26 cellular contexts compared by ENCODE assay signal in the genomic region with DNA sequence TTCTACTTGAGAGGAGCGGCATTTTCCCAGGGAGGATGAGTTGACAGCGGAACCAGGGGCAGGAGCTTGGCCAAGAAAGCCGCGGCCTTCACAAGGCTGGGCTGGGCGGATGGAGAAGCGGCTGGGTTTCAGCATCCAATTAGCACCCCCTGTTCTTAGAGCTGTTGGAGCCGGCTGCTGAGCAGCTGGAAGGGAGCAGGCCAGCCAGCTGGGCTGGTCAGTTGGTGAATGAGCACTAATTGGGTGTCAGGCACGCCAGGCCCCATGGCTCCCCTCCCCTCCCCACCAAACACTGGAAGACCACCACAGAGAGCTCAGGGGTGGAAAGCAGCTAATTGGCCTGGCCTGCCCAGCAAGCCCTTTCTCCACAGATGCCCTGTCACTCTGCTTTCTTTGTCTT.
DNase-seq lines count a peak whose midpoint lies in the region; ATAC-seq and TF ChIP-seq lines count a peak whose summit lies in the region.
"Had no signal": no experiment of that assay in that cellular context is flagged by ENCODE, and none has a peak within 500 bp of the region (broad histone marks: within the 10 kb centered on the region; RNA-seq: fewer than 3 reads in every experiment).

No MANE protein-coding gene starts in this region.

- H4K91ac ChIP-seq in mesenchymal stem cell (ENCODE audit: low read length) = no peak overlapping the region

- H3K4me1 ChIP-seq in GM23338 (ENCODE audit: insufficient read depth) (no peaks in the 10 kb centered on the region), neural progenitor cell (peaks cover 35% of the 10 kb centered on the region), mesenchymal stem cell (ENCODE audit: control insufficient read depth, insufficient read depth, low read depth, low read length) (no peaks in the 10 kb centered on the region)
- H3K4me1 ChIP-seq: gastroesophageal sphincter, HAP-1, upper lobe of right lung had no signal

- H2AK5ac ChIP-seq in mesenchymal stem cell (ENCODE audit: low read length, severe bottlenecking) = no peak overlapping the region

- peak; percentile 33; the same call in 2 of the 3 replicates for ATAC-seq in GM23338
- peak; percentile 23 to 45 for ATAC-seq in left cardiac atrium
- ATAC-seq in HG03432 (IDR thresholded peaks at IDR 0.05; ENCODE audit: unreplicated experiment) = no peak
- ATAC-seq in HG02973 (IDR thresholded peaks at IDR 0.05; ENCODE audit: unreplicated experiment) = no peak
- ATAC-seq: activated CD8-positive, alpha-beta memory T cell treated with anti-CD3 and anti-CD28 coated beads, Interleukin-2, amount 10 ng/mL, durations not matched to agents 7 days and 5 days; activated T-cell treated with anti-CD3 and anti-CD28 coated beads, Interleukin-2, amount 50 U/mL, for 4 hours; gastroesophageal sphincter; naive thymus-derived CD4-positive, alpha-beta T cell; upper lobe of right lung had no signal

- H3K36me3 ChIP-seq in GM23338 (ENCODE audit: insufficient read depth) (no peaks in the 10 kb centered on the region), neural progenitor cell (no peaks in the 10 kb centered on the region), mesenchymal stem cell (ENCODE audit: control insufficient read depth in 1 of 2, insufficient read depth in 2 of 2, low read depth in 1 of 2, low read length in 2 of 2) (no peaks in the 10 kb centered on the region)
- H3K36me3 ChIP-seq: gastroesophageal sphincter, HAP-1, upper lobe of right lung had no signal

- H3K27me3 Mint-ChIP-seq in GM23338 (ENCODE audit: insufficient read depth, low read depth, poor library complexity) (peaks cover 8% of the 10 kb centered on the region), neural progenitor cell (ENCODE audit: insufficient read depth, low read depth) (peaks cover 16% of the 10 kb centered on the region)

- H3K27me3 ChIP-seq in GM23338 (ENCODE audit: insufficient read depth) (peaks cover 5% of the 10 kb centered on the region; the same call in 1 of the 2 replicates), neural progenitor cell (no peaks in the 10 kb centered on the region), mesenchymal stem cell (ENCODE audit: control insufficient read depth in 1 of 2, insufficient read depth in 1 of 2, low read length in 2 of 2) (peaks cover 0 to 25% of the 10 kb centered on the region in 2 experiments)

- H3K9me3 Mint-ChIP-seq in GM23338 (peaks cover 10% of the 10 kb centered on the region; the same call in 2 of the 3 replicates), neural progenitor cell (peaks cover 3% of the 10 kb centered on the region)

- H2BK120ac ChIP-seq in mesenchymal stem cell (ENCODE audit: low read depth, low read length) = no peak overlapping the region

- H3K9me3 ChIP-seq in neural progenitor cell (ENCODE audit: low read depth) (no peaks in the 10 kb centered on the region), mesenchymal stem cell (ENCODE audit: control insufficient read depth, low read length) (no peaks in the 10 kb centered on the region)
- H3K9me3 ChIP-seq: gastroesophageal sphincter, HAP-1, upper lobe of right lung had no signal

- no peaks in the 10 kb centered on the region for H3K79me1 ChIP-seq in mesenchymal stem cell (replicated peaks; ENCODE audit: low read length, poor library complexity, severe bottlenecking)

- no peak overlapping the region for H2BK15ac ChIP-seq in mesenchymal stem cell (ENCODE audit: low read depth, poor library complexity, severe bottlenecking)

- no peak overlapping the region for H2BK5ac ChIP-seq in mesenchymal stem cell (ENCODE audit: low read depth, low read length, poor library complexity, severe bottlenecking)

- no peak for DNase-seq in GM23338 (ENCODE audit: low spot score)
- peak in 36 of 56 donors; percentile 5 to 74 (median 27) for DNase-seq in amygdala (lab: John Stamatoyannopoulos, UW)
- DNase-seq in left cardiac atrium = no peak
- DNase-seq in neural progenitor cell (ENCODE audit: low spot score) = peak; percentile 83
- no peak for DNase-seq in foreskin fibroblast
- DNase-seq in mesenchymal stem cell = no peak
- DNase-seq: activated B cell treated with CpG ODN at 0.5 μM for 24 hours; activated CD4-positive, alpha-beta T cell treated with anti-CD3 and anti-CD28 coated beads, Interleukin-2, amount 50 U/mL, for 1 hour; activated CD8-positive, alpha-beta memory T cell treated with anti-CD3 and anti-CD28 coated beads, Interleukin-2, amount 10 ng/mL, durations not matched to agents 7 days and 5 days; activated T-cell treated with anti-CD3 and anti-CD28 coated beads, Interleukin-2, amount 50 U/mL, for 4 hours; C1 segment of cervical spinal cord; COR-L47; Kasumi-1; naive thymus-derived CD4-positive, alpha-beta T cell; NCI-H146; NCI-H748 treated with DMSO at 0.1 percent for 48 hours; stimulated activated naive CD4-positive, alpha-beta T cell; T-helper 1 cell; upper lobe of right lung had no signal

- H3K4me2 ChIP-seq in GM23338 (no peak overlapping the region), neural progenitor cell (peak overlapping the region; percentile 59), mesenchymal stem cell (ENCODE audit: low read length, poor library complexity, severe bottlenecking) (no peak overlapping the region)
- H3K4me2 ChIP-seq: smooth muscle cell had no signal

- no peak for TF ChIP-seq CTCF in GM23338 (conservative IDR thresholded peaks at IDR 0.05; ENCODE audit: low read depth in 2 of 2)
- no peak for TF ChIP-seq CTCF in neural progenitor cell (IDR thresholded peaks at IDR 0.05)
- no peak for TF ChIP-seq CTCF in foreskin fibroblast (IDR thresholded peaks at IDR 0.05; ENCODE audit: low read depth, low read length)

- H3K36me3 Mint-ChIP-seq in GM23338 (ENCODE audit: low read depth) = peaks cover 4% of the 10 kb centered on the region; the same call in 2 of the 3 replicates
- no peaks in the 10 kb centered on the region for H3K36me3 Mint-ChIP-seq in neural progenitor cell
- H3K36me3 Mint-ChIP-seq: activated CD8-positive, alpha-beta memory T cell treated with anti-CD3 and anti-CD28 coated beads, Interleukin-2, amount 10 ng/mL, durations not matched to agents 7 days and 5 days had no signal

- no peak overlapping the region for H2BK12ac ChIP-seq in mesenchymal stem cell (ENCODE audit: low read length in 2 of 2)

- H3K79me2 ChIP-seq in GM23338 (replicated peaks; ENCODE audit: insufficient read depth) (no peaks in the 10 kb centered on the region), neural progenitor cell (ENCODE audit: low read depth) (no peaks in the 10 kb centered on the region)

- H3K4me1 Mint-ChIP-seq in GM23338 (no peaks in the 10 kb centered on the region; the same call in 2 of the 3 replicates), neural progenitor cell (peaks cover 25% of the 10 kb centered on the region)
- H3K4me1 Mint-ChIP-seq: activated B cell treated with CpG ODN at 0.5 μM for 24 hours; activated CD8-positive, alpha-beta memory T cell treated with anti-CD3 and anti-CD28 coated beads, Interleukin-2, amount 10 ng/mL, durations not matched to agents 7 days and 5 days; naive thymus-derived CD4-positive, alpha-beta T cell had no signal

- no peak overlapping the region for H3K14ac ChIP-seq in mesenchymal stem cell (ENCODE audit: low read length in 2 of 2)

- H3K4me3 Mint-ChIP-seq in GM23338 = no peak overlapping the region
- no peak overlapping the region for H3K4me3 Mint-ChIP-seq in neural progenitor cell
- H3K4me3 Mint-ChIP-seq: activated B cell treated with CpG ODN at 0.5 μM for 24 hours; activated CD8-positive, alpha-beta memory T cell treated with anti-CD3 and anti-CD28 coated beads, Interleukin-2, amount 10 ng/mL, durations not matched to agents 7 days and 5 days; activated T-cell treated with anti-CD3 and anti-CD28 coated beads, Interleukin-2, amount 50 U/mL, for 4 hours; naive thymus-derived CD4-positive, alpha-beta T cell had no signal

- no peak overlapping the region for H3K4ac ChIP-seq in mesenchymal stem cell (ENCODE audit: low read depth in 1 of 2, low read length in 2 of 2)

- intact Hi-C loops in left cardiac atrium (cut with DNase I) = loop anchor here in 1 of 2 donors (5.0 kb wide), 1 partner anchor 203 kb away; no protein-coding TSS in a partner anchor

- H3K9ac ChIP-seq in neural progenitor cell (no peak overlapping the region), mesenchymal stem cell (ENCODE audit: low read length) (no peak overlapping the region)

- WGBS in mesenchymal stem cell = 72% methylated on average over 8 of the region's 8 CpGs

- H4K20me1 ChIP-seq in GM23338 (replicated peaks; ENCODE audit: insufficient read depth) (no peaks in the 10 kb centered on the region), neural progenitor cell (ENCODE audit: low read depth) (no peaks in the 10 kb centered on the region)

- 0 out of 2 replicates have a peak overlapping the region, but pooled peaks have one; percentile 56 for H2AFZ ChIP-seq in GM23338
- no peak overlapping the region for H2AFZ ChIP-seq in neural progenitor cell (replicated peaks)
- H2AFZ ChIP-seq in mesenchymal stem cell (ENCODE audit: low read depth, low read length) = no peak overlapping the region

- no peak overlapping the region for H3K27ac Mint-ChIP-seq in GM23338
- H3K27ac Mint-ChIP-seq in neural progenitor cell = no peak overlapping the region
- H3K27ac Mint-ChIP-seq: activated B cell treated with CpG ODN at 0.5 μM for 24 hours; activated CD8-positive, alpha-beta memory T cell treated with anti-CD3 and anti-CD28 coated beads, Interleukin-2, amount 10 ng/mL, durations not matched to agents 7 days and 5 days; naive thymus-derived CD4-positive, alpha-beta T cell had no signal

- H3K27ac ChIP-seq in GM23338 (ENCODE audit: low read depth) (no peak overlapping the region), neural progenitor cell (peak overlapping the region; percentile 75), mesenchymal stem cell (ENCODE audit: low read length, poor library complexity, severe bottlenecking) (no peak overlapping the region)
- H3K27ac ChIP-seq: dorsolateral prefrontal cortex, gastroesophageal sphincter, SK-N-MC, upper lobe of right lung had no signal

- no peak overlapping the region for H4K8ac ChIP-seq in mesenchymal stem cell (ENCODE audit: low read length)

- 0 out of 2 replicates have a peak, but pooled peaks cover 3% of the 10 kb centered on the region for H3K9me2 ChIP-seq in GM23338 (ENCODE audit: insufficient read depth)

- H3K23ac ChIP-seq in mesenchymal stem cell (ENCODE audit: low read length in 2 of 2) = no peak overlapping the region

- H3K18ac ChIP-seq in mesenchymal stem cell (ENCODE audit: low read depth in 1 of 2, low read length in 2 of 2) = no peak overlapping the region

- H3F3A ChIP-seq in GM23338 (replicated peaks; ENCODE audit: low read depth) = no peaks in the 10 kb centered on the region
- peaks cover 25% of the 10 kb centered on the region for H3F3A ChIP-seq in neural progenitor cell (ENCODE audit: low read depth)

- H3K4me3 ChIP-seq in GM23338 (no peak overlapping the region), neural progenitor cell (no peak overlapping the region), foreskin fibroblast (ENCODE audit: low read depth in 1 of 2, low read length in 2 of 2) (no peak overlapping the region), mesenchymal stem cell (ENCODE audit: insufficient read depth in 1 of 2, low read depth in 1 of 2, low read length in 2 of 2) (no peak overlapping the region)
- H3K4me3 ChIP-seq: dorsolateral prefrontal cortex, gastroesophageal sphincter, HAP-1, SK-N-MC, smooth muscle cell, upper lobe of right lung had no signal

TF ChIP-seq in GM23338, 12 proteins besides CTCF, POLR2A, EP300 and RAD21 (continues in another document):
- no peak for TF ChIP-seq ZNF114 (CRISPR knock-in tag; IDR thresholded peaks at IDR 0.05)
- TF ChIP-seq ZNF331 (CRISPR knock-in tag; IDR thresholded peaks at IDR 0.05; ENCODE audit: low read depth) = no peak

Comparison
In these comparisons a context has a peak if more than half of its experiments do, and no peak if none do; other contexts are left out.
1. ATAC-seq: peak in GM23338 (single experiment) and left cardiac atrium (2 of 2); none in HG03432 (single experiment) and HG02973 (single experiment).
2. DNase-seq: peak in amygdala (36 of 56) and neural progenitor cell (single experiment); none in GM23338 (single experiment), left cardiac atrium (single experiment), foreskin fibroblast (0 of 2) and mesenchymal stem cell (single experiment).